Comparison of ENCODE assay signal across 21 cellular contexts in genomic region chr5:127342364-127342763, GRCh38. TPM values are rescaled to one million over a fixed set of nuclear protein-coding genes. Genes with fewer than 3 reads are reported as not detected.
A peak's percentile ranks its signal among the peaks of the same experiment; 100 is the strongest.
DNase-seq lines count a peak whose midpoint lies in the region; ATAC-seq, FAIRE-seq and TF ChIP-seq lines count a peak whose summit lies in the region.
"Had no signal": no experiment of that assay in that cellular context is flagged by ENCODE, and none has a peak within 500 bp of the region (broad histone marks: within the 10 kb centered on the region; RNA-seq: fewer than 3 reads in every experiment).

No MANE protein-coding gene starts in this region.

- WGBS in H1 (ENCODE audit: extremely low coverage in 1 of 2, insufficient coverage in 1 of 2, insufficient read length in 1 of 2, insufficient replicate concordance in 2 of 2, low coverage in 1 of 2, low lambda C conversion rate in 2 of 2, missing lambda C conversion rate in 1 of 2), 2 experiments, result 77% methylated on average over 3 of the region's 3 CpGs; no CpG with 5 or more reads in 1 of the 2 experiments

- no peak for FAIRE-seq in H1 (lab: Jason Lieb, UNC)
- FAIRE-seq: A204.1, D721Med, G401.6, GM12891, GM19239, H54, HTR-8/SVneo had no signal

- H3K56ac ChIP-seq in H1 (replicated peaks; ENCODE audit: insufficient read length, low read depth, low read length), result no peak overlapping the region

- H3K4ac ChIP-seq in H1 (replicated peaks; ENCODE audit: insufficient read length, low read depth, low read length), result no peak overlapping the region

- no peak for TF ChIP-seq CTCF in GM23338 (conservative IDR thresholded peaks at IDR 0.05; ENCODE audit: low read depth in 2 of 2)
- TF ChIP-seq CTCF in H1 (IDR thresholded peaks at IDR 0.05; ENCODE audit: control extremely low read depth in 1 of 3, insufficient read depth in 1 of 3, low read depth in 1 of 3, low read length in 3 of 3), result no peak
- no peak for TF ChIP-seq CTCF in neural progenitor cell (IDR thresholded peaks at IDR 0.05)
- TF ChIP-seq CTCF in mucosa of descending colon (IDR thresholded peaks at IDR 0.05), result no peak

- H2BK120ac ChIP-seq in H1 (replicated peaks; ENCODE audit: low read depth, low read length), result no peak overlapping the region

- no peak overlapping the region for H2AFZ ChIP-seq in GM23338
- no peak overlapping the region for H2AFZ ChIP-seq in H1 (ENCODE audit: low read length)
- no peak overlapping the region for H2AFZ ChIP-seq in neural progenitor cell (replicated peaks)

- H3K18ac ChIP-seq in H1 (ENCODE audit: extremely low read depth, low read length), result 0 out of 2 replicates have a peak overlapping the region, but pooled peaks have one; percentile 36

- DNase-seq in Ammon's horn (ENCODE audit: low spot score), result peak; percentile 42
- no peak for DNase-seq in GM23338 (ENCODE audit: low spot score)
- DNase-seq in H1 (ENCODE audit: low read depth in 1 of 2, low spot score in 2 of 2), result no peak
- no peak for DNase-seq in neural progenitor cell (ENCODE audit: low spot score)
- no peak for DNase-seq in dedifferentiated amniotic fluid mesenchymal stem cell (ENCODE audit: extremely low spot score)
- no peak for DNase-seq in mucosa of descending colon
- no peak for DNase-seq in islet precursor cell
- DNase-seq: ACHN; Caco-2; CD4-positive, alpha-beta T cell; HCEC 1CT; IMR-90 had no signal

- peak overlapping the region; percentile 55; the same call in 1 of the 2 replicates for H3K27ac Mint-ChIP-seq in GM23338
- H3K27ac Mint-ChIP-seq in neural progenitor cell, result peak overlapping the region; percentile 19
- H3K27ac Mint-ChIP-seq: CD4-positive, alpha-beta T cell had no signal

- H3K79me2 ChIP-seq in GM23338 (replicated peaks; ENCODE audit: insufficient read depth), result no peaks in the 10 kb centered on the region
- H3K79me2 ChIP-seq in H1 (ENCODE audit: control insufficient read depth in 1 of 2, insufficient read depth in 2 of 2, low read length in 2 of 2), result no peaks in the 10 kb centered on the region
- H3K79me2 ChIP-seq in neural progenitor cell (ENCODE audit: low read depth), result no peaks in the 10 kb centered on the region

- H3K9ac ChIP-seq in H1 (replicated peaks in 1 of 4; ENCODE audit: extremely low read depth in 1 of 4, low read depth in 3 of 4, low read length in 3 of 4) (no peak overlapping the region), neural progenitor cell (no peak overlapping the region)

- no peaks in the 10 kb centered on the region for H3F3A ChIP-seq in GM23338 (replicated peaks; ENCODE audit: low read depth)
- H3F3A ChIP-seq in neural progenitor cell (ENCODE audit: low read depth), result no peaks in the 10 kb centered on the region

- no peak overlapping the region for H2BK5ac ChIP-seq in H1 (ENCODE audit: low read depth, low read length)

- H3K36me3 Mint-ChIP-seq in GM23338 (ENCODE audit: low read depth), result peaks cover 55% of the 10 kb centered on the region
- peaks cover 29% of the 10 kb centered on the region for H3K36me3 Mint-ChIP-seq in neural progenitor cell

- H3K27me3 ChIP-seq in GM23338 (ENCODE audit: insufficient read depth), result no peaks in the 10 kb centered on the region
- no peaks in the 10 kb centered on the region for H3K27me3 ChIP-seq in H1 (replicated peaks in 1 of 4; ENCODE audit: control insufficient read depth in 3 of 4, extremely low read depth in 1 of 4, insufficient read depth in 3 of 4, low read length in 3 of 4)
- H3K27me3 ChIP-seq in neural progenitor cell, result no peaks in the 10 kb centered on the region

- H3K4me2 ChIP-seq in GM23338, result no peak overlapping the region
- no peak overlapping the region for H3K4me2 ChIP-seq in H1 (ENCODE audit: insufficient read depth in 1 of 2, low read depth in 2 of 2, low read length in 2 of 2)
- no peak overlapping the region for H3K4me2 ChIP-seq in neural progenitor cell

- TF ChIP-seq EP300 in H1 (IDR thresholded peaks at IDR 0.05; ENCODE audit: borderline replicate concordance in 1 of 2, low read depth in 2 of 2, low read length in 2 of 2), result no peak

- no peak overlapping the region for H2BK20ac ChIP-seq in H1 (ENCODE audit: low read length)

- no peak overlapping the region; the same call in 1 of the 2 replicates for H2BK12ac ChIP-seq in H1 (ENCODE audit: low read depth, low read length)

- H3K36me3 ChIP-seq in GM23338 (ENCODE audit: insufficient read depth) (peaks cover 4% of the 10 kb centered on the region; the same call in 1 of the 2 replicates), H1 (ENCODE audit: control insufficient read depth in 2 of 4, insufficient read depth in 4 of 4, low read length in 3 of 4) (peaks cover 2 to 19% (median 4%) of the 10 kb centered on the region in 4 experiments; a peak in 4 of 8 replicates), neural progenitor cell (no peaks in the 10 kb centered on the region), mucosa of descending colon (ENCODE audit: low read depth) (no peaks in the 10 kb centered on the region)

- TF ChIP-seq RAD21 in H1 (IDR thresholded peaks at IDR 0.05 in 1 of 2, conservative IDR thresholded peaks at IDR 0.05 in 1 of 2; ENCODE audit: low read depth in 2 of 2, low read length in 2 of 2), result no peak

- no peak overlapping the region for H3K4me3 Mint-ChIP-seq in GM23338
- no peak overlapping the region for H3K4me3 Mint-ChIP-seq in neural progenitor cell
- H3K4me3 Mint-ChIP-seq: CD4-positive, alpha-beta T cell had no signal

- H3K4me1 Mint-ChIP-seq in GM23338 (peaks cover 51% of the 10 kb centered on the region), neural progenitor cell (peaks cover 25% of the 10 kb centered on the region)

- H3K79me1 ChIP-seq in H1 (ENCODE audit: low read depth, low read length), result no peaks in the 10 kb centered on the region

- H3K9me3 ChIP-seq in H1 (ENCODE audit: insufficient read depth in 2 of 2, low read depth in 1 of 2, low read length in 1 of 2) (no peaks in the 10 kb centered on the region), neural progenitor cell (ENCODE audit: low read depth) (no peaks in the 10 kb centered on the region), mucosa of descending colon (no peaks in the 10 kb centered on the region)
- H3K9me3 ChIP-seq: Caco-2 had no signal

- intact Hi-C loops in mucosa of descending colon (cut with DNase I, micrococcal nuclease), result no loop called here

- no peak overlapping the region for H3K14ac ChIP-seq in H1 (ENCODE audit: insufficient read length)

- H2BK15ac ChIP-seq in H1 (ENCODE audit: low read length), result no peak overlapping the region

- POLR2A ChIA-PET in H1 (lab: Charles Lee; ENCODE audit: partially characterized antibody), result no interaction called here

- H4K5ac ChIP-seq in H1 (ENCODE audit: insufficient read length, low read depth, low read length), result no peak overlapping the region

- H3K4me1 ChIP-seq in GM23338 (ENCODE audit: insufficient read depth) (peaks cover 39% of the 10 kb centered on the region), H1 (replicated peaks in 1 of 4; ENCODE audit: control insufficient read depth in 3 of 4, insufficient read depth in 4 of 4, low read length in 3 of 4) (peaks cover 0 to 22% (median 13%) of the 10 kb centered on the region in 4 experiments; a peak in 4 of 7 replicates), neural progenitor cell (peaks cover 12% of the 10 kb centered on the region), mucosa of descending colon (ENCODE audit: low read depth) (no peaks in the 10 kb centered on the region)
- H3K4me1 ChIP-seq: Caco-2 had no signal

- H4K20me1 ChIP-seq in GM23338 (replicated peaks; ENCODE audit: insufficient read depth) (no peaks in the 10 kb centered on the region), H1 (replicated peaks in 1 of 2; ENCODE audit: control insufficient read depth in 1 of 2, insufficient read depth in 2 of 2, low read length in 2 of 2) (no peaks in the 10 kb centered on the region), neural progenitor cell (ENCODE audit: low read depth) (no peaks in the 10 kb centered on the region)

- H3K23me2 ChIP-seq in H1 (ENCODE audit: low read depth, low read length), result no peaks in the 10 kb centered on the region

- no peak overlapping the region for H2AK5ac ChIP-seq in H1 (ENCODE audit: low read depth, low read length)

- no peak overlapping the region for H4K8ac ChIP-seq in H1 (ENCODE audit: extremely low read depth, insufficient read depth, low read length)

- H3K27ac ChIP-seq in GM23338 (ENCODE audit: low read depth), result no peak overlapping the region
- no peak overlapping the region for H3K27ac ChIP-seq in H1 (ENCODE audit: low read depth, low read length)
- H3K27ac ChIP-seq in neural progenitor cell, result no peak overlapping the region
- H3K27ac ChIP-seq: C4-2B had no signal

- H3K9me2 ChIP-seq in GM23338 (ENCODE audit: insufficient read depth), result no peaks in the 10 kb centered on the region

- H3K4me3 ChIP-seq in GM23338 (no peak overlapping the region), H1 (ENCODE audit: extremely low read depth in 1 of 4, insufficient read depth in 2 of 4, low read depth in 3 of 4, low read length in 4 of 4) (no peak overlapping the region), neural progenitor cell (no peak overlapping the region), mucosa of descending colon (no peak overlapping the region)

- ATAC-seq in GM23338, result no peak
- no peak for ATAC-seq in mucosa of descending colon

- peaks cover 2% of the 10 kb centered on the region for H3K27me3 Mint-ChIP-seq in GM23338 (ENCODE audit: insufficient read depth, low read depth, poor library complexity)
- peaks cover 5% of the 10 kb centered on the region for H3K27me3 Mint-ChIP-seq in neural progenitor cell (ENCODE audit: insufficient read depth, low read depth)

- no peak overlapping the region for H4K91ac ChIP-seq in H1 (replicated peaks; ENCODE audit: insufficient read length, low read length)

- TF ChIP-seq POLR2A in H1 (IDR thresholded peaks at IDR 0.05; ENCODE audit: control extremely low read depth in 1 of 2, low read depth in 2 of 2, low read length in 2 of 2), result no peak

- CTCF ChIA-PET in H1 (lab: Charles Lee; ENCODE audit: partially characterized antibody), result interaction anchor here (1.1 kb wide), 1 partner anchor 32 kb away, joined by 4 read pairs; no protein-coding TSS in a partner anchor

- no peaks in the 10 kb centered on the region; the same call in 2 of the 3 replicates for H3K9me3 Mint-ChIP-seq in GM23338
- peaks cover 3% of the 10 kb centered on the region for H3K9me3 Mint-ChIP-seq in neural progenitor cell
- H3K9me3 Mint-ChIP-seq: CD4-positive, alpha-beta T cell had no signal

- H3K23ac ChIP-seq in H1 (ENCODE audit: insufficient read length), result no peak overlapping the region

RNA-seq across cellular contexts. Expression of gene MEGF10, which starts 51.8 kb away (rescaled TPM):
- total RNA-seq in GM23338 (2014; rRNA removed; shearing (Covaris generic)), result 28.3 and 45.1 TPM in 2 replicates
- polyA plus RNA-seq in GM23338 (2016; fragmentation: Nextera tagmentation; extraction: Ambion mirVana) (3.7 and 4.5 TPM in 2 replicates), H1 (2011; rRNA removed) (27.8 and 53.1 TPM in 2 replicates)
- 38.2 and 43.2 TPM in 2 replicates for total RNA-seq in H1 (2021; fragmentation: NEBNext Ultra II Directional; extraction: Animal tissue kit (Norgen Biotek cat#: 25700))
- polyA plus RNA-seq in H1 (2011; cell fraction: cytosol; rRNA removed), result 24.7 TPM
- polyA plus RNA-seq in H1 (2011; cell fraction: nucleus; rRNA removed), result 124 TPM
- polyA plus RNA-seq in H1 (2012, experiment 1 of 2), result 20.0 to 43.4 TPM (median 30.2 TPM) in 4 replicates
- 5.1 TPM for polyA plus RNA-seq in H1 (2012, experiment 2 of 2)
- 34.1 TPM for polyA plus RNA-seq in H1 (2013, experiment 1 of 2)
- 32.7 TPM for polyA plus RNA-seq in H1 (2013, experiment 2 of 2)
- polyA minus RNA-seq in H1 (2011; rRNA and poly(A)+ RNA removed), result 279 and 422 TPM in 2 replicates
- 46.1 TPM for polyA minus RNA-seq in H1 (2011; cell fraction: cytosol; rRNA and poly(A)+ RNA removed)
- 141 TPM for polyA minus RNA-seq in H1 (2011; cell fraction: nucleus; rRNA and poly(A)+ RNA removed)
- total RNA-seq in neural progenitor cell (ENCODE audit: low replicate concordance) (1.3 and 2.2 TPM in 2 replicates), mucosa of descending colon (1 to 10 TPM in 1 of 3 donors, under 1 TPM in 2; 0.70 to 4.9 (median 0.81) TPM)
- total RNA-seq: Caco-2; CD4-positive, alpha-beta T cell; IMR-90 had no signal
- polyA plus RNA-seq: BJ, IMR-90 had no signal
